Comparison of ENCODE assay signal across 17 cellular contexts in the genomic region with DNA sequence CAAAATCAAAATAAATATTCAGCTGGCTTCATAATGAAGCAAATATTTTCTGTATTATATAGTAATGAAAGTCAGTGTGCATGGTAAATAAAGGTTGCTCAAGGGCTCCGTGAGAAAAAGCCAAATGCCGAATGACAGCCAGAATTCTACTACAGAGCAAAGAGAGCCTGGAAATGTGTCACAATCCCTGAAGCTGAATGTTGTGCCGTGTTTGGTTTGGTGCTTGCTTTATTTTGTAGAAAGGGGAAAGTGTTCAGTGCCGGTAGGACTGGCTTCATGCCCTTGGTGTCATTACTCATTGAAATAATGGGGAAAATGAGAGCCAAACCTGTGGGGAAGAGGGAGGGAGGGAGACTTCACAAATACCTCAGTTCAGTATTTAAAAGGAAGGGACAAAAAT. TPM values are rescaled to one million over a fixed set of nuclear protein-coding genes. Genes with fewer than 3 reads are reported as not detected.
DNase-seq lines count a peak whose midpoint lies in the region; ATAC-seq and TF ChIP-seq lines count a peak whose summit lies in the region.
"Had no signal": no experiment of that assay in that cellular context is flagged by ENCODE, and none has a peak within 500 bp of the region (broad histone marks: within the 10 kb centered on the region; RNA-seq: fewer than 3 reads in every experiment).

No MANE protein-coding gene starts in this region.

- no peaks in the 10 kb centered on the region for H3K27me3 ChIP-seq in esophagus squamous epithelium
- H3K27me3 ChIP-seq: neutrophil, Peyer's patch, stomach had no signal

- DNase-seq in AG08395 (ENCODE audit: low spot score) (peak; percentile 45), M059J (ENCODE audit: low read depth) (peak; percentile 52), esophagus squamous epithelium (lab: John Stamatoyannopoulos, UW) (no peak), nephron progenitor cell (no peak), NCI-H1417 (lab: John Stamatoyannopoulos, UW) (no peak), NCI-H187 treated with DMSO at 0.1 percent for 48 hours (lab: John Stamatoyannopoulos, UW) (no peak), NCI-H1694 (lab: John Stamatoyannopoulos, UW) (no peak)
- DNase-seq: activated CD4-positive, CD25-positive, alpha-beta regulatory T cell; activated CD8-positive, alpha-beta memory T cell treated with anti-CD3 and anti-CD28 coated beads, Interleukin-2, amount 50 U/mL, for 48 hours; NCI-H510A treated with DMSO at 0.1 percent for 48 hours; Peyer's patch; stomach; T-cell had no signal

- H3K4me1 ChIP-seq in esophagus squamous epithelium = peaks cover 0 to 60% (median 26%) of the 10 kb centered on the region in 3 donors
- H3K4me1 ChIP-seq: Peyer's patch had no signal

- intact Hi-C loops in esophagus squamous epithelium (cut with DNase I) = no loop called here

- WGBS in esophagus squamous epithelium, 2 donors = 21 to 33% methylated on average over 4 of the region's 4 CpGs

- no peaks in the 10 kb centered on the region for H3K9me3 ChIP-seq in esophagus squamous epithelium
- H3K9me3 ChIP-seq: neutrophil, Peyer's patch, stomach had no signal

- H3K27me3 Mint-ChIP-seq in nephron progenitor cell (ENCODE audit: low read depth, poor library complexity) = no peaks in the 10 kb centered on the region

- no peaks in the 10 kb centered on the region for H3K36me3 Mint-ChIP-seq in nephron progenitor cell (ENCODE audit: low read depth)
- H3K36me3 Mint-ChIP-seq: activated naive CD4-positive, alpha-beta T cell treated with anti-CD3 and anti-CD28 coated beads, Interleukin-2, amount 50 U/mL, for 72 hours; T-cell had no signal

- ATAC-seq in HG02852 (IDR thresholded peaks at IDR 0.05; ENCODE audit: unreplicated experiment) = no peak
- ATAC-seq: activated naive CD4-positive, alpha-beta T cell treated with anti-CD3 and anti-CD28 coated beads, Interleukin-2, amount 50 U/mL, for 72 hours; T-cell had no signal

- no peak for TF ChIP-seq POLR2A in esophagus squamous epithelium (IDR thresholded peaks at IDR 0.05)

- no peak overlapping the region for H3K4me3 Mint-ChIP-seq in nephron progenitor cell
- H3K4me3 Mint-ChIP-seq: T-cell had no signal

- peak overlapping the region; percentile 45 for H3K27ac Mint-ChIP-seq in nephron progenitor cell
- H3K27ac Mint-ChIP-seq: activated naive CD4-positive, alpha-beta T cell treated with anti-CD3 and anti-CD28 coated beads, Interleukin-2, amount 50 U/mL, for 72 hours; T-cell had no signal

- peak overlapping the region; percentile 18 to 62 (median 50) for H3K27ac ChIP-seq in esophagus squamous epithelium
- H3K27ac ChIP-seq: neutrophil had no signal

- H3K9me3 Mint-ChIP-seq in nephron progenitor cell = no peaks in the 10 kb centered on the region
- H3K9me3 Mint-ChIP-seq: activated naive CD4-positive, alpha-beta T cell treated with anti-CD3 and anti-CD28 coated beads, Interleukin-2, amount 50 U/mL, for 72 hours; T-cell had no signal

- peaks cover 13% of the 10 kb centered on the region for H3K4me1 Mint-ChIP-seq in nephron progenitor cell
- H3K4me1 Mint-ChIP-seq: T-cell had no signal

- H3K36me3 ChIP-seq in esophagus squamous epithelium = no peaks in the 10 kb centered on the region
- H3K36me3 ChIP-seq: neutrophil, Peyer's patch, stomach had no signal

- H3K4me3 ChIP-seq in esophagus squamous epithelium = no peak overlapping the region
- H3K4me3 ChIP-seq: Peyer's patch, smooth muscle cell, stomach had no signal

- TF ChIP-seq CTCF in esophagus squamous epithelium (IDR thresholded peaks at IDR 0.05) (no peak), nephron progenitor cell (IDR thresholded peaks at IDR 0.05) (no peak)

RNA-seq across cellular contexts. Expression of a gene that starts 26.8 kb away (rescaled TPM):
- 4.2 and 7.7 TPM in 2 replicates for total RNA-seq in M059J (2014; rRNA removed; shearing (Covaris generic))
- 10 to 100 TPM in 1 of 4 donors, 1 to 10 TPM in 2, under 1 TPM in 1; 0.80 to 23.7 (median 2.3) TPM for total RNA-seq in esophagus squamous epithelium
- total RNA-seq: activated naive CD4-positive, alpha-beta T cell treated with anti-CD3 and anti-CD28 coated beads, Interleukin-2, amount 50 U/mL, for 72 hours had no signal

Comparison
In these comparisons a context has a peak if more than half of its experiments do, and no peak if none do; other contexts are left out.
1. DNase-seq: peak in AG08395 (single experiment) and M059J (single experiment); none in esophagus squamous epithelium (single experiment), nephron progenitor cell (single experiment), NCI-H1417 (0 of 3), NCI-H187 treated with DMSO at 0.1 percent for 48 hours (single experiment) and NCI-H1694 (single experiment).